In genomic region chr6:170438402-170438753, GRCh38 we compare ENCODE assay signal across 8 cellular contexts.
DNase-seq lines count a peak whose midpoint lies in the region; ATAC-seq, FAIRE-seq and TF ChIP-seq lines count a peak whose summit lies in the region.

No MANE protein-coding gene starts in this region.

- TF ChIP-seq CTCF in BJ (IDR thresholded peaks at IDR 0.05; ENCODE audit: insufficient read depth, low read depth, low read length), result no peak
- peak; percentile 23 for TF ChIP-seq CTCF in foreskin keratinocyte (conservative IDR thresholded peaks at IDR 0.05)
- TF ChIP-seq CTCF in upper lobe of right lung (IDR thresholded peaks at IDR 0.05), result no peak

- H3K4me1 Mint-ChIP-seq in activated T-cell treated with anti-CD3 and anti-CD28 coated beads, Interleukin-2, amount 50 U/mL, for 24 hours (ENCODE audit: low read depth), result peaks cover 7% of the 10 kb centered on the region

- intact Hi-C loops in upper lobe of right lung (cut with DNase I), result no loop called here

- H3K4me3 ChIP-seq in BJ (ENCODE audit: low read depth, low read length) (no peak overlapping the region), neuron (ENCODE audit: low read length) (peak overlapping the region; percentile 0), upper lobe of right lung (peak overlapping the region; percentile 19)

- H3K27me3 Mint-ChIP-seq in activated T-cell treated with anti-CD3 and anti-CD28 coated beads, Interleukin-2, amount 50 U/mL, for 24 hours, result peaks cover 24% of the 10 kb centered on the region

- no peaks in the 10 kb centered on the region for H3K27me3 ChIP-seq in BJ (ENCODE audit: control insufficient read depth, insufficient read depth, low read length)
- H3K27me3 ChIP-seq in foreskin keratinocyte, result no peaks in the 10 kb centered on the region
- H3K27me3 ChIP-seq in neuron (ENCODE audit: insufficient read depth, low read length), result no peaks in the 10 kb centered on the region
- no peaks in the 10 kb centered on the region for H3K27me3 ChIP-seq in upper lobe of right lung

- peak; percentile 57 for FAIRE-seq in GM19239 (lab: Jason Lieb, UNC)

- no peaks in the 10 kb centered on the region for H3K9me3 Mint-ChIP-seq in activated T-cell treated with anti-CD3 and anti-CD28 coated beads, Interleukin-2, amount 50 U/mL, for 24 hours

- peak overlapping the region; percentile 0 for H2AFZ ChIP-seq in neuron (ENCODE audit: low read depth, low read length)

- ATAC-seq in HG03159 (IDR thresholded peaks at IDR 0.05; ENCODE audit: unreplicated experiment), result peak; percentile 90
- ATAC-seq in foreskin keratinocyte, result peak; percentile 100
- peak; percentile 92 for ATAC-seq in upper lobe of right lung

- H3K27ac Mint-ChIP-seq in activated T-cell treated with anti-CD3 and anti-CD28 coated beads, Interleukin-2, amount 50 U/mL, for 24 hours, result no peak overlapping the region

- peak overlapping the region; percentile 52 for H3K4me3 Mint-ChIP-seq in activated T-cell treated with anti-CD3 and anti-CD28 coated beads, Interleukin-2, amount 50 U/mL, for 24 hours

- H3K27ac ChIP-seq in foreskin keratinocyte, result peak overlapping the region; percentile 98
- H3K27ac ChIP-seq in upper lobe of right lung, result no peak overlapping the region

- H3K9me3 ChIP-seq in neuron (ENCODE audit: low read length), result peaks cover 10% of the 10 kb centered on the region
- no peaks in the 10 kb centered on the region for H3K9me3 ChIP-seq in upper lobe of right lung

- DNase-seq in BJ (ENCODE audit: low read depth) (peak; percentile 96), GM19239 (ENCODE audit: insufficient read length, low spot score) (peak; percentile 60), NCI-H2196 treated with DMSO at 0.1 percent for 48 hours (lab: John Stamatoyannopoulos, UW; ENCODE audit: unreplicated experiment) (peak; percentile 70), foreskin keratinocyte (peak; percentile 98 to 100), upper lobe of right lung (peak; percentile 88)
- DNase-seq in activated T-cell treated with anti-CD3 and anti-CD28 coated beads, Interleukin-2, amount 50 U/mL, for 24 hours, result peak; percentile 51

- H3K36me3 Mint-ChIP-seq in activated T-cell treated with anti-CD3 and anti-CD28 coated beads, Interleukin-2, amount 50 U/mL, for 24 hours (ENCODE audit: low read depth), result no peaks in the 10 kb centered on the region

- CTCF ChIA-PET in BJ (lab: Yijun Ruan, JAX), result no interaction called here

- POLR2A ChIA-PET in BJ (lab: Charles Lee), result interaction anchor here (0.7 kb wide), 1 partner anchor 33 kb away, joined by 9 read pairs; no protein-coding TSS in a partner anchor

- H3K4me1 ChIP-seq in foreskin keratinocyte (peaks cover 8% of the 10 kb centered on the region), neuron (ENCODE audit: insufficient read depth, low read length) (peaks cover 50% of the 10 kb centered on the region), upper lobe of right lung (peaks cover 6% of the 10 kb centered on the region)

- H3K36me3 ChIP-seq in BJ (ENCODE audit: control insufficient read depth, insufficient read depth, low read length) (no peaks in the 10 kb centered on the region), neuron (ENCODE audit: insufficient read depth, low read length) (no peaks in the 10 kb centered on the region), upper lobe of right lung (no peaks in the 10 kb centered on the region)
